In genomic region chr6:156658186-156658585, GRCh38 we compare ENCODE assay signal across 12 cellular contexts.
DNase-seq lines count a peak whose midpoint lies in the region; ATAC-seq and TF ChIP-seq lines count a peak whose summit lies in the region.
"Had no signal": no experiment of that assay in that cellular context is flagged by ENCODE, and none has a peak within 500 bp of the region (broad histone marks: within the 10 kb centered on the region; RNA-seq: fewer than 3 reads in every experiment).

No MANE protein-coding gene starts in this region.

- no peak for ATAC-seq in naive thymus-derived CD8-positive, alpha-beta T cell
- no peak for ATAC-seq in left lobe of liver
- ATAC-seq in HG02884 (IDR thresholded peaks at IDR 0.05; ENCODE audit: unreplicated experiment) = no peak
- ATAC-seq: activated T-cell treated with anti-CD3 and anti-CD28 coated beads, Interleukin-2, amount 50 U/mL, for 4 hours had no signal

- no peaks in the 10 kb centered on the region for H3K27me3 ChIP-seq in thyroid gland

- no peak for TF ChIP-seq POLR2A in thyroid gland (IDR thresholded peaks at IDR 0.05)

- peak; percentile 12 for DNase-seq in NCI-H1092 treated with DMSO at 0.1 percent for 48 hours (lab: John Stamatoyannopoulos, UW)
- no peak for DNase-seq in NCI-H1092 (lab: John Stamatoyannopoulos, UW)
- no peak for DNase-seq in chondrocyte (ENCODE audit: low spot score)
- peak; percentile 10 for DNase-seq in kidney tubule cell (ENCODE audit: low spot score)
- no peak for DNase-seq in thyroid gland
- DNase-seq in naive thymus-derived CD8-positive, alpha-beta T cell = no peak
- DNase-seq in left lobe of liver (ENCODE audit: low spot score) = no peak
- DNase-seq: activated B cell treated with CpG ODN at 0.5 μM for 24 hours; activated T-cell treated with anti-CD3 and anti-CD28 coated beads, Interleukin-2, amount 50 U/mL, for 4 hours; head of caudate nucleus had no signal

- peaks cover 6% of the 10 kb centered on the region for H3K4me1 Mint-ChIP-seq in chondrocyte (ENCODE audit: low read depth)
- H3K4me1 Mint-ChIP-seq in naive thymus-derived CD8-positive, alpha-beta T cell = peaks cover 0 to 8% (median 1%) of the 10 kb centered on the region in 4 donors
- H3K4me1 Mint-ChIP-seq: central memory CD8-positive, alpha-beta T cell had no signal

- peak overlapping the region; percentile 14 for H3K27ac Mint-ChIP-seq in chondrocyte (ENCODE audit: unreplicated experiment)
- no peak overlapping the region for H3K27ac Mint-ChIP-seq in naive thymus-derived CD8-positive, alpha-beta T cell
- H3K27ac Mint-ChIP-seq: activated B cell treated with CpG ODN at 0.5 μM for 24 hours had no signal

- POLR2A ChIA-PET in naive thymus-derived CD8-positive, alpha-beta T cell (lab: Charles Lee) = no interaction called here

- H3K9me3 Mint-ChIP-seq in chondrocyte (ENCODE audit: low read depth) = no peaks in the 10 kb centered on the region
- H3K9me3 Mint-ChIP-seq in naive thymus-derived CD8-positive, alpha-beta T cell = peaks cover 0 to 6% (median 0%) of the 10 kb centered on the region in 9 donors
- H3K9me3 Mint-ChIP-seq: activated B cell treated with CpG ODN at 0.5 μM for 24 hours; activated T-cell treated with anti-CD3 and anti-CD28 coated beads, Interleukin-2, amount 50 U/mL, for 4 hours; central memory CD8-positive, alpha-beta T cell had no signal

- H3K36me3 ChIP-seq in thyroid gland = no peaks in the 10 kb centered on the region

- H3K27ac ChIP-seq in thyroid gland = peak overlapping the region in 2 of 3 donors; percentile 12 to 16

- TF ChIP-seq CTCF in chondrocyte (IDR thresholded peaks at IDR 0.05) (no peak), thyroid gland (IDR thresholded peaks at IDR 0.05) (no peak)

- no peak overlapping the region for H3K4me3 Mint-ChIP-seq in chondrocyte (ENCODE audit: unreplicated experiment)
- no peak overlapping the region for H3K4me3 Mint-ChIP-seq in naive thymus-derived CD8-positive, alpha-beta T cell
- H3K4me3 Mint-ChIP-seq: activated B cell treated with CpG ODN at 0.5 μM for 24 hours; activated T-cell treated with anti-CD3 and anti-CD28 coated beads, Interleukin-2, amount 50 U/mL, for 4 hours; central memory CD8-positive, alpha-beta T cell had no signal

- intact Hi-C loops in thyroid gland (cut with DNase I) = no loop called here

- H3K36me3 Mint-ChIP-seq in chondrocyte (ENCODE audit: low read depth) = peaks cover 2% of the 10 kb centered on the region
- peaks cover 0 to 6% (median 4%) of the 10 kb centered on the region in 3 donors for H3K36me3 Mint-ChIP-seq in naive thymus-derived CD8-positive, alpha-beta T cell

- H3K27me3 Mint-ChIP-seq in chondrocyte (ENCODE audit: low read depth) = peaks cover 7% of the 10 kb centered on the region
- peaks cover 0 to 2% (median 0%) of the 10 kb centered on the region in 5 donors for H3K27me3 Mint-ChIP-seq in naive thymus-derived CD8-positive, alpha-beta T cell
- H3K27me3 Mint-ChIP-seq: activated B cell treated with CpG ODN at 0.5 μM for 24 hours had no signal

- peaks cover 20 to 25% of the 10 kb centered on the region in 2 donors for H3K4me1 ChIP-seq in thyroid gland

- no peaks in the 10 kb centered on the region for H3K9me3 ChIP-seq in thyroid gland

- no peak overlapping the region for H3K4me3 ChIP-seq in thyroid gland (replicated peaks in 1 of 3)

- 47 to 59% methylated on average over 7 of the region's 7 CpGs for WGBS in thyroid gland, 2 donors

Comparison
In these comparisons a context has a peak if more than half of its experiments do, and no peak if none do; other contexts are left out.
1. DNase-seq: peak in NCI-H1092 treated with DMSO at 0.1 percent for 48 hours (single experiment) and kidney tubule cell (single experiment); none in NCI-H1092 (single experiment), chondrocyte (single experiment), thyroid gland (0 of 2), naive thymus-derived CD8-positive, alpha-beta T cell (0 of 10) and left lobe of liver (single experiment).